Comparison of ENCODE assay signal across 8 cellular contexts in the genomic region with DNA sequence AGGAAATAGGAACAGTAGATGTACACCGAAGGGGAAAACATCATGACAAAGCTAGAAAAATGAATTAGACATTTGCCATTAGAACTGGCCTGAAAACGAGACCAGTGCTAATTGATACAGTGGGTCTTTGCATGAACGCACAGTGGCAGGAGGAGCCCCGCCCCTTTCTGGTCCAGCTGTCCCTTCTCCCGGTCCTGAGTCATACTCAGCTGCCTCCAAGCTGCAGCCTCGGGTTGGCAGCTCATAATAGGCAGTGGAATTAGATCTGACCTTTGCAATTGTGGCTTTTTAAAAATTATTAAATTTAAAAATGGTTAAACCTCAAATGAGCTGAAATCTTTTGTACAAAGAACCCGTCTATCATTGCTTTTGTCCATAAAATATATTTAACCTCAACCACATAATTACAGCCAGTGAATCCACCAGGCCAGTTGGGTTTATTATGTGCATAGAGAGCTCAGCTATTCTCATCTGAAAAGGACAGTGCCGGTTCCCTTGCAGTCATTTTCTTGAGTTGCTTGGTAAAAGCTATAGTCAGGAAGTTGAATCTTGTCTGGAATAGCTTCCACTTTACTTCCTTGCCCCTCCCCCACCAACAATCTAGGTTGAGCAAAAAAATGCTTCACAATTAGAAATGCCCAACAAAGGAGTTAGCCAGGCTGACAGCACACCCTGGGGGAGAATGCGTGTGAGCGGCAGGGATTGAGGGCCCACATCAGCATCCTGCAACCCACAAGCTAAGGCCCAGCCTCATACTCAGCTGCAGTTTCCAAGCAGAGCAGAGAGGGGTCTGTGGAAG.
A peak's percentile ranks its signal among the peaks of the same experiment; 100 is the strongest.
DNase-seq lines count a peak whose midpoint lies in the region; ATAC-seq, FAIRE-seq and TF ChIP-seq lines count a peak whose summit lies in the region.

No MANE protein-coding gene starts in this region.

- H2AFZ ChIP-seq in endothelial cell of umbilical vein (ENCODE audit: low read depth, low read length) (no peak overlapping the region), neural progenitor cell (replicated peaks) (no peak overlapping the region), PC-9 (no peak overlapping the region)

- no peaks in the 10 kb centered on the region for H3K9me1 ChIP-seq in endothelial cell of umbilical vein (replicated peaks; ENCODE audit: control insufficient read depth, extremely low read depth, insufficient read depth, low read length)

- H3K27me3 Mint-ChIP-seq in neural progenitor cell (ENCODE audit: insufficient read depth, low read depth) (peaks cover 6% of the 10 kb centered on the region), mesothelial cell of epicardium (ENCODE audit: low read depth) (peaks cover 11% of the 10 kb centered on the region)

- H3K27me3 ChIP-seq in endothelial cell of umbilical vein (ENCODE audit: control insufficient read depth in 2 of 2, insufficient read depth in 2 of 2, low read length in 2 of 2) (no peaks in the 10 kb centered on the region), neural progenitor cell (no peaks in the 10 kb centered on the region), spleen (replicated peaks in 1 of 7) (no peaks in the 10 kb centered on the region), PC-9 (ENCODE audit: insufficient read depth, low read depth) (no peaks in the 10 kb centered on the region)

- no peaks in the 10 kb centered on the region for H3K36me3 Mint-ChIP-seq in neural progenitor cell
- H3K36me3 Mint-ChIP-seq in mesothelial cell of epicardium = no peaks in the 10 kb centered on the region

- DNase-seq in EL = peak; percentile 37
- DNase-seq in NCI-H526 (lab: John Stamatoyannopoulos, UW) = peak; percentile 28 to 75
- peak; percentile 4 for DNase-seq in endothelial cell of umbilical vein (ENCODE audit: low read depth, low spot score)
- peak; percentile 41 for DNase-seq in neural progenitor cell (ENCODE audit: low spot score)
- no peak for DNase-seq in spleen
- no peak for DNase-seq in PC-9
- DNase-seq in mesothelial cell of epicardium (ENCODE audit: low spot score in 2 of 2, unreplicated experiment in 2 of 2) = no peak

- no peaks in the 10 kb centered on the region for H3K9me2 ChIP-seq in PC-9 (ENCODE audit: insufficient read depth)

- H3K4me1 Mint-ChIP-seq in neural progenitor cell (peaks cover 15% of the 10 kb centered on the region), mesothelial cell of epicardium (no peaks in the 10 kb centered on the region)

- POLR2A ChIA-PET in endothelial cell of umbilical vein (lab: Charles Lee) = no interaction called here
- POLR2A ChIA-PET in PC-9 (lab: Charles Lee; ENCODE audit: unreplicated experiment) = no interaction called here

- dilution Hi-C loops in endothelial cell of umbilical vein (cut with MboI; ENCODE audit: extremely low pct_ligation_motif_present, low sequenced_read_pairs) = no loop called here

- FAIRE-seq in endothelial cell of umbilical vein (lab: Jason Lieb, UNC) = no peak

- H3K4me3 ChIP-seq in endothelial cell of umbilical vein (replicated peaks in 1 of 3; ENCODE audit: insufficient read depth in 1 of 3, low read depth in 1 of 3, low read length in 3 of 3) (no peak overlapping the region), neural progenitor cell (no peak overlapping the region), spleen (no peak overlapping the region), PC-9 (no peak overlapping the region)

- no TSS peak for BruUV-seq in endothelial cell of umbilical vein (replicated peaks; lab: Mats Ljungman, UMichigan)
- BruUV-seq in PC-9 (replicated peaks; lab: Mats Ljungman, UMichigan) = no TSS peak

- H3K9ac ChIP-seq in endothelial cell of umbilical vein (replicated peaks; ENCODE audit: extremely low read depth, insufficient read depth, low read length) (no peak overlapping the region), neural progenitor cell (no peak overlapping the region)

- H4K20me1 ChIP-seq in endothelial cell of umbilical vein (replicated peaks; ENCODE audit: control insufficient read depth, extremely low read depth, insufficient read depth, low read length) (no peaks in the 10 kb centered on the region), neural progenitor cell (ENCODE audit: low read depth) (no peaks in the 10 kb centered on the region), PC-9 (ENCODE audit: insufficient read depth) (no peaks in the 10 kb centered on the region)

- H3K9me3 Mint-ChIP-seq in neural progenitor cell = peaks cover 13% of the 10 kb centered on the region
- H3K9me3 Mint-ChIP-seq in mesothelial cell of epicardium = peaks cover 6% of the 10 kb centered on the region

- no peak overlapping the region for H3K4me2 ChIP-seq in endothelial cell of umbilical vein (ENCODE audit: insufficient read depth, low read length)
- H3K4me2 ChIP-seq in neural progenitor cell = no peak overlapping the region
- no peak overlapping the region for H3K4me2 ChIP-seq in PC-9

- no peaks in the 10 kb centered on the region for H3K9me3 ChIP-seq in endothelial cell of umbilical vein (replicated peaks; ENCODE audit: control insufficient read depth, insufficient read depth, low read length)
- peaks cover 7% of the 10 kb centered on the region for H3K9me3 ChIP-seq in neural progenitor cell (ENCODE audit: low read depth)
- H3K9me3 ChIP-seq in spleen = no peaks in the 10 kb centered on the region
- H3K9me3 ChIP-seq in PC-9 (ENCODE audit: insufficient read depth, low read depth) = no peaks in the 10 kb centered on the region

- no peak overlapping the region for H3K27ac Mint-ChIP-seq in neural progenitor cell
- H3K27ac Mint-ChIP-seq in mesothelial cell of epicardium = no peak overlapping the region

- H3K79me2 ChIP-seq in endothelial cell of umbilical vein (ENCODE audit: control insufficient read depth, insufficient read depth, low read length) = no peaks in the 10 kb centered on the region
- H3K79me2 ChIP-seq in neural progenitor cell (ENCODE audit: low read depth) = no peaks in the 10 kb centered on the region
- no peaks in the 10 kb centered on the region for H3K79me2 ChIP-seq in PC-9 (ENCODE audit: low read depth)

- TF ChIP-seq POLR2A in endothelial cell of umbilical vein (IDR thresholded peaks at IDR 0.05; ENCODE audit: low read depth, low read length) (no peak), spleen (IDR thresholded peaks at IDR 0.05) (no peak)

- TF ChIP-seq CTCF in endothelial cell of umbilical vein (IDR thresholded peaks at IDR 0.05; ENCODE audit: extremely low read depth in 1 of 2, insufficient read depth in 1 of 2, low read depth in 1 of 2, low read length in 2 of 2) (no peak), neural progenitor cell (IDR thresholded peaks at IDR 0.05) (no peak), spleen (IDR thresholded peaks at IDR 0.05 in 8 of 11, conservative IDR thresholded peaks at IDR 0.05 in 3 of 11) (no peak), PC-9 (conservative IDR thresholded peaks at IDR 0.05) (no peak), mesothelial cell of epicardium (IDR thresholded peaks at IDR 0.05; ENCODE audit: unreplicated experiment) (no peak)

- H3K4me3 Mint-ChIP-seq in neural progenitor cell = no peak overlapping the region
- no peak overlapping the region for H3K4me3 Mint-ChIP-seq in mesothelial cell of epicardium

- H3F3A ChIP-seq in neural progenitor cell (ENCODE audit: low read depth) = peaks cover 6% of the 10 kb centered on the region
- no peaks in the 10 kb centered on the region for H3F3A ChIP-seq in PC-9 (ENCODE audit: insufficient read depth, low read depth)

- H3K36me3 ChIP-seq in endothelial cell of umbilical vein (ENCODE audit: control insufficient read depth in 2 of 2, extremely low read depth in 1 of 2, insufficient read depth in 2 of 2, low read length in 2 of 2) (no peaks in the 10 kb centered on the region), neural progenitor cell (no peaks in the 10 kb centered on the region), spleen (no peaks in the 10 kb centered on the region), PC-9 (ENCODE audit: low read depth) (no peaks in the 10 kb centered on the region)

- intact Hi-C loops in endothelial cell of umbilical vein (cut with micrococcal nuclease) = no loop called here
- intact Hi-C loops in spleen (cut with DNase I; ENCODE audit: low total_unique reads) = no loop called here
- intact Hi-C loops in PC-9 (cut with micrococcal nuclease; ENCODE audit: unreplicated experiment) = no loop called here

- H3K4me1 ChIP-seq in endothelial cell of umbilical vein (ENCODE audit: control insufficient read depth, extremely low read depth, insufficient read depth, low read length) (no peaks in the 10 kb centered on the region), neural progenitor cell (peaks cover 26% of the 10 kb centered on the region), spleen (no peaks in the 10 kb centered on the region), PC-9 (replicated peaks; ENCODE audit: insufficient read depth) (no peaks in the 10 kb centered on the region)

- 49 to 58% (median 54%) methylated on average over 9 to 10 of the region's 10 CpGs for WGBS in spleen, 5 donors

- H3K27ac ChIP-seq in endothelial cell of umbilical vein (ENCODE audit: insufficient read depth, low read depth, low read length) (no peak overlapping the region), neural progenitor cell (no peak overlapping the region), spleen (peak overlapping the region in 1 of 8 donors; percentile 11), PC-9 (no peak overlapping the region)

- no peak for ATAC-seq in HG02642 (IDR thresholded peaks at IDR 0.05; ENCODE audit: poor library complexity, unreplicated experiment)

- CTCF ChIA-PET in endothelial cell of umbilical vein (lab: Charles Lee) = no interaction called here
- CTCF ChIA-PET in PC-9 (lab: Charles Lee) = no interaction called here

TF ChIP-seq in endothelial cell of umbilical vein, 7 proteins besides CTCF, POLR2A, EP300 and RAD21:
- TF ChIP-seq GATA2 (IDR thresholded peaks at IDR 0.05; ENCODE audit: insufficient read depth, insufficient read length, low read depth, low read length) (no peak), EZH2 (IDR thresholded peaks at IDR 0.05; ENCODE audit: borderline replicate concordance, low read depth, low read length, severe bottlenecking) (no peak), FOS (IDR thresholded peaks at IDR 0.05; ENCODE audit: borderline replicate concordance, insufficient read depth, low read length) (peak; percentile 8), POLR2AphosphoS5 (IDR thresholded peaks at IDR 0.05; ENCODE audit: insufficient read depth, low read depth, low read length) (no peak), JUN (IDR thresholded peaks at IDR 0.05; ENCODE audit: borderline replicate concordance, insufficient read depth, insufficient read length, low read depth) (no peak), MYC (IDR thresholded peaks at IDR 0.05; ENCODE audit: low read depth, low read length) (no peak)
- TF ChIP-seq, protein P1, sequence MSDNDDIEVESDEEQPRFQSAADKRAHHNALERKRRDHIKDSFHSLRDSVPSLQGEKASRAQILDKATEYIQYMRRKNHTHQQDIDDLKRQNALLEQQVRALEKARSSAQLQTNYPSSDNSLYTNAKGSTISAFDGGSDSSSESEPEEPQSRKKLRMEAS (IDR thresholded peaks at IDR 0.05; ENCODE audit: insufficient read depth, insufficient read length) = no peak

Comparison
In these comparisons a context has a peak if more than half of its experiments do, and no peak if none do; other contexts are left out.
1. DNase-seq: peak in EL (single experiment), NCI-H526 (2 of 2), endothelial cell of umbilical vein (single experiment) and neural progenitor cell (single experiment); none in spleen (single experiment), PC-9 (0 of 2) and mesothelial cell of epicardium (0 of 2).